In genomic region chr6:34656378-34657036, GRCh38 we compare ENCODE assay signal across 8 cellular contexts. TPM values are rescaled to one million over a fixed set of nuclear protein-coding genes. Genes with fewer than 3 reads are reported as not detected.
DNase-seq lines count a peak whose midpoint lies in the region; ATAC-seq and TF ChIP-seq lines count a peak whose summit lies in the region.

No MANE protein-coding gene starts in this region.

- ATAC-seq in GM18873 (IDR thresholded peaks at IDR 0.05; ENCODE audit: low FRiP score, unreplicated experiment) (peak; percentile 89), HG03039 (IDR thresholded peaks at IDR 0.05; ENCODE audit: unreplicated experiment) (peak; percentile 80)
- peak; percentile 83 for ATAC-seq in activated CD8-positive, alpha-beta T cell treated with anti-CD3 and anti-CD28 coated beads for 36 hours

- DNase-seq in CD14-positive monocyte (ENCODE audit: low spot score), result no peak
- peak; percentile 68 for DNase-seq in NCI-H2196 treated with DMSO at 0.1 percent for 48 hours (lab: John Stamatoyannopoulos, UW; ENCODE audit: unreplicated experiment)
- peak; percentile 63 for DNase-seq in activated CD8-positive, alpha-beta T cell treated with anti-CD3 and anti-CD28 coated beads for 36 hours
- peak; percentile 75 to 88 for DNase-seq in foreskin fibroblast
- DNase-seq in retina, result peak; percentile 9
- DNase-seq in ureter (ENCODE audit: low spot score), result no peak

- H3K27ac Mint-ChIP-seq in CD14-positive monocyte, result peak overlapping the region; percentile 78 to 93 (median 87)
- H3K27ac Mint-ChIP-seq in activated CD8-positive, alpha-beta T cell treated with anti-CD3 and anti-CD28 coated beads for 36 hours, result peak overlapping the region; percentile 92

- peaks cover 48% of the 10 kb centered on the region for H3K4me1 Mint-ChIP-seq in CD14-positive monocyte
- H3K4me1 Mint-ChIP-seq in activated CD8-positive, alpha-beta T cell treated with anti-CD3 and anti-CD28 coated beads for 36 hours (ENCODE audit: low read depth), result peaks cover 49% of the 10 kb centered on the region

- TF ChIP-seq CTCF in CD14-positive monocyte (IDR thresholded peaks at IDR 0.05), result no peak
- no peak for TF ChIP-seq CTCF in activated CD8-positive, alpha-beta T cell treated with anti-CD3 and anti-CD28 coated beads for 36 hours (IDR thresholded peaks at IDR 0.05)
- no peak for TF ChIP-seq CTCF in foreskin fibroblast (IDR thresholded peaks at IDR 0.05; ENCODE audit: low read depth, low read length)

- CTCF ChIA-PET in activated CD8-positive, alpha-beta T cell treated with anti-CD3 and anti-CD28 coated beads for 36 hours (lab: Charles Lee), result interaction anchor here (0.6 to 1.7 kb wide), 7 partner anchors 20 to 136 kb away, joined by 3 to 7 read pairs (median 3); partner anchors contain the start of genes BLTP3A and SNRPC

- no peaks in the 10 kb centered on the region for H3K9me3 Mint-ChIP-seq in CD14-positive monocyte
- no peaks in the 10 kb centered on the region for H3K9me3 Mint-ChIP-seq in activated CD8-positive, alpha-beta T cell treated with anti-CD3 and anti-CD28 coated beads for 36 hours

- intact Hi-C loops in CD14-positive monocyte (cut with micrococcal nuclease), result loop anchor here in 1 of 2 donors (2.0 kb wide), 1 partner anchor 100 kb away; the partner anchor contains the start of gene SNRPC
- intact Hi-C loops in activated CD8-positive, alpha-beta T cell treated with anti-CD3 and anti-CD28 coated beads for 36 hours (cut with micrococcal nuclease), result no loop called here

- peaks cover 0 to 2% (median 0%) of the 10 kb centered on the region in 3 donors for H3K27me3 Mint-ChIP-seq in CD14-positive monocyte (ENCODE audit: low read depth in 3 of 3)
- no peaks in the 10 kb centered on the region for H3K27me3 Mint-ChIP-seq in activated CD8-positive, alpha-beta T cell treated with anti-CD3 and anti-CD28 coated beads for 36 hours

- peak overlapping the region; percentile 50 to 64 for H3K4me3 ChIP-seq in foreskin fibroblast (ENCODE audit: low read depth in 1 of 2, low read length in 2 of 2)

- H3K36me3 Mint-ChIP-seq in CD14-positive monocyte, result peaks cover 17 to 24% of the 10 kb centered on the region in 2 donors
- H3K36me3 Mint-ChIP-seq in activated CD8-positive, alpha-beta T cell treated with anti-CD3 and anti-CD28 coated beads for 36 hours (ENCODE audit: low read depth), result peaks cover 13% of the 10 kb centered on the region

- peak overlapping the region; percentile 35 to 65 for H3K4me3 Mint-ChIP-seq in CD14-positive monocyte
- H3K4me3 Mint-ChIP-seq in activated CD8-positive, alpha-beta T cell treated with anti-CD3 and anti-CD28 coated beads for 36 hours, result peak overlapping the region; percentile 62

- POLR2A ChIA-PET in activated CD8-positive, alpha-beta T cell treated with anti-CD3 and anti-CD28 coated beads for 36 hours (lab: Charles Lee), result interaction anchor here (1.0 to 1.9 kb wide), 2 partner anchors 16 to 100 kb away, joined by 5 to 17 read pairs; no protein-coding TSS in a partner anchor

RNA-seq across cellular contexts. Expression of gene ILRUN, which starts 40.1 kb away (rescaled TPM):
- polyA plus RNA-seq in CD14-positive monocyte, result 1 to 10 TPM; 6.2 to 6.5 TPM
- 10 to 100 TPM; 45.3 to 51.8 TPM for total RNA-seq in activated CD8-positive, alpha-beta T cell treated with anti-CD3 and anti-CD28 coated beads for 36 hours
- total RNA-seq in ureter, result 61.3 TPM

Comparison
In these comparisons a context has a peak if more than half of its experiments do, and no peak if none do; other contexts are left out.
1. DNase-seq: peak in NCI-H2196 treated with DMSO at 0.1 percent for 48 hours (single experiment), activated CD8-positive, alpha-beta T cell treated with anti-CD3 and anti-CD28 coated beads for 36 hours (single experiment), foreskin fibroblast (2 of 2) and retina (single experiment); none in CD14-positive monocyte (single experiment) and ureter (single experiment).
2. Peak in every context shown above with its lines, with median percentiles within 50 percentile points of each other: ATAC-seq.